Comparison of ENCODE assay signal across 26 cellular contexts in genomic region chr9:35712762-35713400, GRCh38. TPM values are rescaled to one million over a fixed set of nuclear protein-coding genes. Genes with fewer than 3 reads are reported as not detected.
DNase-seq lines count a peak whose midpoint lies in the region; ATAC-seq, FAIRE-seq and TF ChIP-seq lines count a peak whose summit lies in the region.
"Had no signal": no experiment of that assay in that cellular context is flagged by ENCODE, and none has a peak within 500 bp of the region (broad histone marks: within the 10 kb centered on the region; RNA-seq: fewer than 3 reads in every experiment).

No MANE protein-coding gene starts in this region.

- no peak for FAIRE-seq in HepG2 (lab: Jason Lieb, UNC)
- FAIRE-seq: colon had no signal

- H3K4me3 ChIP-seq in HepG2 (replicated peaks in 1 of 3; ENCODE audit: insufficient read depth in 1 of 3, low read depth in 2 of 3, low read length in 3 of 3) = no peak overlapping the region
- H3K4me3 ChIP-seq in right lobe of liver = no peak overlapping the region
- no peak overlapping the region for H3K4me3 ChIP-seq in osteoblast (ENCODE audit: insufficient read depth, low read length)
- H3K4me3 ChIP-seq in WERI-Rb-1 (ENCODE audit: low read depth, low read length) = no peak overlapping the region
- H3K4me3 ChIP-seq: heart left ventricle, thyroid gland had no signal

- peaks cover 52 to 89% of the 10 kb centered on the region in 2 experiments for H3K36me3 ChIP-seq in HepG2 (replicated peaks in 1 of 2; ENCODE audit: control insufficient read depth in 1 of 2, insufficient read depth in 2 of 2, low read length in 2 of 2)
- peaks cover 45 to 98% (median 75%) of the 10 kb centered on the region in 4 donors for H3K36me3 ChIP-seq in right lobe of liver
- H3K36me3 ChIP-seq in osteoblast (ENCODE audit: insufficient read depth, low read length) = peaks cover 98% of the 10 kb centered on the region
- H3K36me3 ChIP-seq in WERI-Rb-1 = peaks cover 85% of the 10 kb centered on the region

- TF ChIP-seq RAD21 in HepG2 (CRISPR knock-in tag; IDR thresholded peaks at IDR 0.05) = no peak

- no peaks in the 10 kb centered on the region for H3K27me3 ChIP-seq in HepG2 (ENCODE audit: control insufficient read depth in 1 of 2, insufficient read depth in 2 of 2, low read length in 2 of 2)
- no peaks in the 10 kb centered on the region for H3K27me3 ChIP-seq in right lobe of liver
- H3K27me3 ChIP-seq in osteoblast (ENCODE audit: insufficient read depth, low read length) = no peaks in the 10 kb centered on the region
- no peaks in the 10 kb centered on the region for H3K27me3 ChIP-seq in WERI-Rb-1 (ENCODE audit: insufficient read depth, low read depth, severe bottlenecking)
- H3K27me3 ChIP-seq: heart left ventricle, thyroid gland had no signal

- H3K9me3 ChIP-seq in HepG2 (ENCODE audit: low read length) = no peaks in the 10 kb centered on the region
- H3K9me3 ChIP-seq in right lobe of liver = no peaks in the 10 kb centered on the region
- H3K9me3 ChIP-seq in osteoblast (ENCODE audit: low read depth, low read length) = no peaks in the 10 kb centered on the region
- no peaks in the 10 kb centered on the region for H3K9me3 ChIP-seq in WERI-Rb-1 (ENCODE audit: severe bottlenecking)
- H3K9me3 ChIP-seq: heart left ventricle, SK-N-SH, thyroid gland had no signal

- in situ Hi-C loops in HepG2 (cut with HindIII; ENCODE audit: extremely low pct_ligation_motif_present, low pct_unique_long_range_greater_than_20kb) = no loop called here

- no peak overlapping the region for H3K4me3 Mint-ChIP-seq in central memory CD8-positive, alpha-beta T cell
- H3K4me3 Mint-ChIP-seq: activated CD4-positive, alpha-beta T cell treated with anti-CD3 and anti-CD28 coated beads for 36 hours; activated T-cell treated with anti-CD3 and anti-CD28 coated beads, Interleukin-2, amount 50 U/mL, for 4 hours; CD4-positive, alpha-beta memory T cell; memory B cell; stimulated activated naive CD8-positive, alpha-beta T cell treated with anti-CD3 and anti-CD28 coated beads, Interleukin-15, Interleukin-2, amounts not matched to agents 100 ng/mL and 50 ng/mL, for 24 hours had no signal

- H2AFZ ChIP-seq in HepG2 (ENCODE audit: low read length) (no peak overlapping the region), osteoblast (ENCODE audit: low read length) (no peak overlapping the region)

- no TSS peak for BruUV-seq in HepG2 (replicated peaks; lab: Mats Ljungman, UMichigan)

- H3K4me2 ChIP-seq in HepG2 (ENCODE audit: low read depth, low read length) = no peak overlapping the region
- H3K4me2 ChIP-seq in osteoblast (ENCODE audit: insufficient read depth, low read length) = no peak overlapping the region
- H3K4me2 ChIP-seq: SK-N-SH had no signal

- intact Hi-C loops in HepG2 (cut with micrococcal nuclease; ENCODE audit: unreplicated experiment) = no loop called here
- intact Hi-C loops in right lobe of liver (cut with DNase I) = no loop called here

- POLR2A ChIA-PET in HepG2 (lab: Yijun Ruan, JAX) = interaction anchor here (0.6 to 2.1 kb wide), 3 partner anchors 15 to 29 kb away, joined by 3 to 5 read pairs (median 4); no protein-coding TSS in a partner anchor
- POLR2A ChIA-PET in HEK293T (lab: Yijun Ruan, JAX) = no interaction called here

- TF ChIP-seq POLR2A in HepG2 (IDR thresholded peaks at IDR 0.05; ENCODE audit: insufficient read depth in 1 of 2, low read depth in 2 of 2, low read length in 2 of 2) = no peak
- no peak for TF ChIP-seq POLR2A in right lobe of liver (IDR thresholded peaks at IDR 0.05)

- no peak for DNase-seq in HepG2 (ENCODE audit: low spot score)
- no peak for DNase-seq in right lobe of liver
- DNase-seq in central memory CD8-positive, alpha-beta T cell (ENCODE audit: low spot score in 2 of 2) = no peak
- DNase-seq in osteoblast (ENCODE audit: insufficient read length, low spot score, missing footprints) = peak; percentile 30
- no peak for DNase-seq in hippocampal formation (lab: John Stamatoyannopoulos, UW)
- no peak for DNase-seq in HPDE6-E6E7 (ENCODE audit: extremely low spot score)
- no peak for DNase-seq in WERI-Rb-1
- DNase-seq in HEK293T (ENCODE audit: extremely low spot score) = no peak
- DNase-seq: activated CD4-positive, alpha-beta T cell treated with anti-CD3 and anti-CD28 coated beads for 36 hours; activated CD8-positive, alpha-beta memory T cell treated with anti-CD3 and anti-CD28 coated beads for 24 hours; activated naive CD4-positive, alpha-beta T cell treated with Interleukin-2 at 50 U/mL for 16 hours; activated T-cell treated with anti-CD3 and anti-CD28 coated beads, Interleukin-2, amount 50 U/mL, for 4 hours; CD4-positive, alpha-beta memory T cell; effector CD8-positive, alpha-beta T cell; erythroblast; heart left ventricle; left cardiac atrium; NCI-H1436 treated with DMSO at 0.1 percent for 48 hours; NCI-H2107; OCI-M1; SK-N-SH; T-helper 2 cell; thyroid gland had no signal

- no peaks in the 10 kb centered on the region for H3K27me3 Mint-ChIP-seq in central memory CD8-positive, alpha-beta T cell
- H3K27me3 Mint-ChIP-seq: activated CD4-positive, alpha-beta T cell treated with anti-CD3 and anti-CD28 coated beads for 36 hours; CD4-positive, alpha-beta memory T cell; memory B cell; stimulated activated naive CD8-positive, alpha-beta T cell treated with anti-CD3 and anti-CD28 coated beads, Interleukin-15, Interleukin-2, amounts not matched to agents 100 ng/mL and 50 ng/mL, for 24 hours had no signal

- H4K20me1 ChIP-seq in HepG2 (ENCODE audit: insufficient read depth, low read length) = no peaks in the 10 kb centered on the region
- H4K20me1 ChIP-seq in osteoblast (ENCODE audit: insufficient read depth, low read length) = peaks cover 30% of the 10 kb centered on the region

- H3K27ac Mint-ChIP-seq in central memory CD8-positive, alpha-beta T cell (ENCODE audit: low read depth) = peak overlapping the region; percentile 17
- H3K27ac Mint-ChIP-seq: memory B cell had no signal

- TF ChIP-seq EP300 in HepG2 (IDR thresholded peaks at IDR 0.05; ENCODE audit: low read depth in 2 of 2, low read length in 2 of 2) (no peak), HepG2 (CRISPR knock-in tag; IDR thresholded peaks at IDR 0.05; ENCODE audit: borderline replicate concordance) (no peak)

- H3K79me2 ChIP-seq in HepG2 (ENCODE audit: insufficient read depth, low read length) = no peaks in the 10 kb centered on the region
- peaks cover 43% of the 10 kb centered on the region for H3K79me2 ChIP-seq in osteoblast (ENCODE audit: insufficient read depth, low read length)

- H3K36me3 Mint-ChIP-seq in central memory CD8-positive, alpha-beta T cell (ENCODE audit: insufficient read depth) = peaks cover 84% of the 10 kb centered on the region

- WGBS in HepG2 (ENCODE audit: low lambda C conversion rate) = 91% methylated on average over 3 of the region's 11 CpGs
- WGBS in right lobe of liver (ENCODE audit: insufficient coverage, low coverage, low lambda C conversion rate, missing lambda C conversion rate) = 83% methylated on average over 5 of the region's 11 CpGs

- TF ChIP-seq CTCF in HepG2 (CRISPR knock-in tag; IDR thresholded peaks at IDR 0.05) = no peak
- TF ChIP-seq CTCF in right lobe of liver (IDR thresholded peaks at IDR 0.05) = no peak
- no peak for TF ChIP-seq CTCF in osteoblast (IDR thresholded peaks at IDR 0.05; ENCODE audit: extremely low read depth, low read depth, low read length)
- TF ChIP-seq CTCF in WERI-Rb-1 (IDR thresholded peaks at IDR 0.05; ENCODE audit: low read depth, low read length) = no peak

- H3K9ac ChIP-seq in HepG2 (ENCODE audit: insufficient read depth, low read depth, low read length) = no peak overlapping the region
- H3K9ac ChIP-seq: SK-N-SH had no signal

- CTCF ChIA-PET in HepG2 (lab: Yijun Ruan, JAX; ENCODE audit: low intra/inter-chr PET ratio, low total read pairs) = no interaction called here
- CTCF ChIA-PET in HEK293T (lab: Yijun Ruan, JAX) = interaction anchor here (1.3 kb wide), 1 partner anchor 16 kb away, joined by 4 read pairs; no protein-coding TSS in a partner anchor

- ATAC-seq in HepG2 (peak; percentile 41), right lobe of liver (no peak)
- no peak for ATAC-seq in central memory CD8-positive, alpha-beta T cell (replicated peaks; ENCODE audit: extremely low read depth, poor library complexity, severe bottlenecking)
- ATAC-seq: heart left ventricle, left cardiac atrium had no signal

- H3K9me3 Mint-ChIP-seq in central memory CD8-positive, alpha-beta T cell = no peaks in the 10 kb centered on the region
- H3K9me3 Mint-ChIP-seq: activated T-cell treated with anti-CD3 and anti-CD28 coated beads, Interleukin-2, amount 50 U/mL, for 4 hours; CD4-positive, alpha-beta memory T cell; memory B cell; stimulated activated naive CD8-positive, alpha-beta T cell treated with anti-CD3 and anti-CD28 coated beads, Interleukin-15, Interleukin-2, amounts not matched to agents 100 ng/mL and 50 ng/mL, for 24 hours had no signal

- H3K27ac ChIP-seq in HepG2 (ENCODE audit: extremely low read length, insufficient read depth, low read length) (no peak overlapping the region), right lobe of liver (no peak overlapping the region), osteoblast (ENCODE audit: low read depth, low read length) (no peak overlapping the region), WERI-Rb-1 (no peak overlapping the region)
- H3K27ac ChIP-seq: thyroid gland had no signal

- H3K4me1 Mint-ChIP-seq in central memory CD8-positive, alpha-beta T cell = peaks cover 27% of the 10 kb centered on the region

- no peaks in the 10 kb centered on the region for H3K4me1 ChIP-seq in HepG2 (ENCODE audit: insufficient read depth, low read length)
- no peaks in the 10 kb centered on the region for H3K4me1 ChIP-seq in right lobe of liver
- H3K4me1 ChIP-seq in osteoblast (ENCODE audit: insufficient read depth, low read length) = no peaks in the 10 kb centered on the region
- H3K4me1 ChIP-seq: thyroid gland had no signal

RNA-seq across cellular contexts. Expression of gene TLN1, which starts 19.1 kb away (rescaled TPM):
- total RNA-seq in HepG2 (2016; rRNA removed; fragmentation: Illumina TruSeq; extraction: Trizol) (51.8 and 53.7 TPM in 2 replicates), right lobe of liver (100 to 1,000 TPM; 103 to 168 (median 128) TPM), osteoblast (306 and 376 TPM in 2 replicates)
- total RNA-seq in HepG2 (2016; cell fraction: cytosol; rRNA removed; fragmentation: Illumina TruSeq; extraction: Trizol; ENCODE audit: low read depth) = 5.4 and 5.6 TPM in 2 replicates
- 48.7 and 53.6 TPM in 2 replicates for total RNA-seq in HepG2 (2016; cell fraction: insoluble cytoplasmic fraction; rRNA removed; fragmentation: Illumina TruSeq; extraction: Trizol)
- total RNA-seq in HepG2 (2016; cell fraction: membrane; rRNA removed; fragmentation: Illumina TruSeq; extraction: Trizol) = 16.4 and 17.1 TPM in 2 replicates
- 44.1 and 46.3 TPM in 2 replicates for total RNA-seq in HepG2 (2016; cell fraction: nucleus; rRNA removed; fragmentation: Illumina TruSeq; extraction: Trizol)
- 35.2 and 52.6 TPM in 2 replicates for polyA plus RNA-seq in HepG2 (2011; rRNA removed)
- 26.4 and 37.0 TPM in 2 replicates for polyA plus RNA-seq in HepG2 (2011; cell fraction: cytosol; rRNA removed)
- 60.2 and 61.4 TPM in 2 replicates for polyA plus RNA-seq in HepG2 (2011; cell fraction: nucleus; rRNA removed)
- polyA plus RNA-seq in HepG2 (2012) = 37.0 and 57.6 TPM in 2 replicates
- polyA plus RNA-seq in HepG2 (2016; cell fraction: cytosol; fragmentation: Illumina TruSeq; extraction: Trizol; ENCODE audit: low read depth) = 3.2 and 3.6 TPM in 2 replicates
- polyA plus RNA-seq in HepG2 (2016; cell fraction: insoluble cytoplasmic fraction; fragmentation: Illumina TruSeq; extraction: Trizol; ENCODE audit: low read depth) = 38.8 and 63.9 TPM in 2 replicates
- 5.7 and 8.6 TPM in 2 replicates for polyA plus RNA-seq in HepG2 (2016; cell fraction: membrane; fragmentation: Illumina TruSeq; extraction: Trizol; ENCODE audit: low read depth)
- 55.3 and 65.8 TPM in 2 replicates for polyA plus RNA-seq in HepG2 (2016; cell fraction: nucleus; fragmentation: Illumina TruSeq; extraction: Trizol; ENCODE audit: insufficient read depth, low read depth)
- polyA minus RNA-seq in HepG2 (2011; rRNA and poly(A)+ RNA removed; ENCODE audit: low replicate concordance) = 166 and 414 TPM in 2 replicates
- 120 and 167 TPM in 2 replicates for polyA minus RNA-seq in HepG2 (2011; cell fraction: cytosol; rRNA and poly(A)+ RNA removed)
- 38.1 and 53.7 TPM in 2 replicates for polyA minus RNA-seq in HepG2 (2011; cell fraction: nucleus; rRNA and poly(A)+ RNA removed)

RNA-seq across cellular contexts. Expression of gene CREB3, which starts 19.6 kb away (rescaled TPM):
- 32.2 and 34.2 TPM in 2 replicates for total RNA-seq in HepG2 (2016; rRNA removed; fragmentation: Illumina TruSeq; extraction: Trizol)
- 16.4 and 24.8 TPM in 2 replicates for total RNA-seq in HepG2 (2016; cell fraction: cytosol; rRNA removed; fragmentation: Illumina TruSeq; extraction: Trizol; ENCODE audit: low read depth)
- 35.0 and 35.4 TPM in 2 replicates for total RNA-seq in HepG2 (2016; cell fraction: insoluble cytoplasmic fraction; rRNA removed; fragmentation: Illumina TruSeq; extraction: Trizol)
- total RNA-seq in HepG2 (2016; cell fraction: membrane; rRNA removed; fragmentation: Illumina TruSeq; extraction: Trizol) = 29.8 and 43.4 TPM in 2 replicates
- 19.0 and 22.6 TPM in 2 replicates for total RNA-seq in HepG2 (2016; cell fraction: nucleus; rRNA removed; fragmentation: Illumina TruSeq; extraction: Trizol)
- polyA plus RNA-seq in HepG2 (2011; rRNA removed) = 11.1 and 13.5 TPM in 2 replicates
- polyA plus RNA-seq in HepG2 (2011; cell fraction: cytosol; rRNA removed) = 12.6 and 15.2 TPM in 2 replicates
- 15.5 and 16.6 TPM in 2 replicates for polyA plus RNA-seq in HepG2 (2011; cell fraction: nucleus; rRNA removed)
- polyA plus RNA-seq in HepG2 (2012) = 12.3 and 13.3 TPM in 2 replicates
- polyA plus RNA-seq in HepG2 (2016; cell fraction: cytosol; fragmentation: Illumina TruSeq; extraction: Trizol; ENCODE audit: low read depth) = 16.3 and 25.4 TPM in 2 replicates
- 29.0 and 30.9 TPM in 2 replicates for polyA plus RNA-seq in HepG2 (2016; cell fraction: insoluble cytoplasmic fraction; fragmentation: Illumina TruSeq; extraction: Trizol; ENCODE audit: low read depth)
- polyA plus RNA-seq in HepG2 (2016; cell fraction: membrane; fragmentation: Illumina TruSeq; extraction: Trizol; ENCODE audit: low read depth) = 26.7 and 33.7 TPM in 2 replicates
- 27.3 and 30.5 TPM in 2 replicates for polyA plus RNA-seq in HepG2 (2016; cell fraction: nucleus; fragmentation: Illumina TruSeq; extraction: Trizol; ENCODE audit: insufficient read depth, low read depth)
- 14.5 and 21.8 TPM in 2 replicates for polyA minus RNA-seq in HepG2 (2011; rRNA and poly(A)+ RNA removed; ENCODE audit: low replicate concordance)
- 5.1 and 6.9 TPM in 2 replicates for polyA minus RNA-seq in HepG2 (2011; cell fraction: cytosol; rRNA and poly(A)+ RNA removed)
- 9.9 and 11.1 TPM in 2 replicates for polyA minus RNA-seq in HepG2 (2011; cell fraction: nucleus; rRNA and poly(A)+ RNA removed)
- total RNA-seq in right lobe of liver = 10 to 100 TPM; 12.1 to 35.2 (median 17.8) TPM
- 56.6 and 64.8 TPM in 2 replicates for total RNA-seq in osteoblast

RNA-seq across cellular contexts. Expression of gene TPM2, which starts 23.2 kb away (rescaled TPM):
- 0.20 and 3.1 TPM in 2 replicates for total RNA-seq in HepG2 (2016; rRNA removed; fragmentation: Illumina TruSeq; extraction: Trizol)
- total RNA-seq in HepG2 (2016; cell fraction: cytosol; rRNA removed; fragmentation: Illumina TruSeq; extraction: Trizol; ENCODE audit: low read depth) = 0.61 and 0.71 TPM in 2 replicates
- 0.25 and 3.2 TPM in 2 replicates for total RNA-seq in HepG2 (2016; cell fraction: insoluble cytoplasmic fraction; rRNA removed; fragmentation: Illumina TruSeq; extraction: Trizol)
- 0.28 and 0.31 TPM in 2 replicates for total RNA-seq in HepG2 (2016; cell fraction: membrane; rRNA removed; fragmentation: Illumina TruSeq; extraction: Trizol)
- total RNA-seq in HepG2 (2016; cell fraction: nucleus; rRNA removed; fragmentation: Illumina TruSeq; extraction: Trizol) = 2.5 and 3.7 TPM in 2 replicates
- 10.7 and 11.4 TPM in 2 replicates for polyA plus RNA-seq in HepG2 (2011; rRNA removed)
- 1.2 and 1.3 TPM in 2 replicates for polyA plus RNA-seq in HepG2 (2011; cell fraction: cytosol; rRNA removed)
- polyA plus RNA-seq in HepG2 (2011; cell fraction: nucleus; rRNA removed) = 178 and 189 TPM in 2 replicates
- 21.8 and 22.6 TPM in 2 replicates for polyA plus RNA-seq in HepG2 (2012)
- polyA plus RNA-seq in HepG2 (2016; cell fraction: cytosol; fragmentation: Illumina TruSeq; extraction: Trizol; ENCODE audit: low read depth) = 0.17 and 0.26 TPM in 2 replicates
- 0.66 TPM in 2 replicates for polyA plus RNA-seq in HepG2 (2016; cell fraction: insoluble cytoplasmic fraction; fragmentation: Illumina TruSeq; extraction: Trizol; ENCODE audit: low read depth)
- polyA plus RNA-seq in HepG2 (2016; cell fraction: membrane; fragmentation: Illumina TruSeq; extraction: Trizol; ENCODE audit: low read depth) = 0.22 and 0.23 TPM in 2 replicates
- 23.2 and 23.6 TPM in 2 replicates for polyA plus RNA-seq in HepG2 (2016; cell fraction: nucleus; fragmentation: Illumina TruSeq; extraction: Trizol; ENCODE audit: insufficient read depth, low read depth)
- 1.2 and 49.0 TPM in 2 replicates for polyA minus RNA-seq in HepG2 (2011; rRNA and poly(A)+ RNA removed; ENCODE audit: low replicate concordance)
- polyA minus RNA-seq in HepG2 (2011; cell fraction: cytosol; rRNA and poly(A)+ RNA removed) = 0.97 and 1.4 TPM in 2 replicates
- polyA minus RNA-seq in HepG2 (2011; cell fraction: nucleus; rRNA and poly(A)+ RNA removed) = 8.1 and 10.1 TPM in 2 replicates
- 10 to 100 TPM in 4 of 6 experiments, 1 to 10 TPM in 2; 4.7 to 23.3 (median 12.4) TPM for total RNA-seq in right lobe of liver
- 911 and 946 TPM in 2 replicates for total RNA-seq in osteoblast

RNA-seq across cellular contexts. Expression of gene GBA2, which starts 36.1 kb away (rescaled TPM):
- total RNA-seq in HepG2 (2016; rRNA removed; fragmentation: Illumina TruSeq; extraction: Trizol) (24.4 and 37.5 TPM in 2 replicates), right lobe of liver (10 to 100 TPM; 29.5 to 53.7 (median 35.2) TPM), osteoblast (29.5 and 31.1 TPM in 2 replicates)
- 11.1 and 11.7 TPM in 2 replicates for total RNA-seq in HepG2 (2016; cell fraction: cytosol; rRNA removed; fragmentation: Illumina TruSeq; extraction: Trizol; ENCODE audit: low read depth)
- 21.2 and 40.4 TPM in 2 replicates for total RNA-seq in HepG2 (2016; cell fraction: insoluble cytoplasmic fraction; rRNA removed; fragmentation: Illumina TruSeq; extraction: Trizol)
- 27.6 and 27.8 TPM in 2 replicates for total RNA-seq in HepG2 (2016; cell fraction: membrane; rRNA removed; fragmentation: Illumina TruSeq; extraction: Trizol)
- total RNA-seq in HepG2 (2016; cell fraction: nucleus; rRNA removed; fragmentation: Illumina TruSeq; extraction: Trizol) = 70.2 and 71.7 TPM in 2 replicates
- 86.1 and 96.9 TPM in 2 replicates for polyA plus RNA-seq in HepG2 (2011; rRNA removed)
- polyA plus RNA-seq in HepG2 (2011; cell fraction: cytosol; rRNA removed) = 54.1 and 58.1 TPM in 2 replicates
- 385 and 395 TPM in 2 replicates for polyA plus RNA-seq in HepG2 (2011; cell fraction: nucleus; rRNA removed)
- polyA plus RNA-seq in HepG2 (2012) = 50.0 and 65.4 TPM in 2 replicates
- polyA plus RNA-seq in HepG2 (2016; cell fraction: cytosol; fragmentation: Illumina TruSeq; extraction: Trizol; ENCODE audit: low read depth) = 10.5 and 11.2 TPM in 2 replicates
- 21.6 and 24.7 TPM in 2 replicates for polyA plus RNA-seq in HepG2 (2016; cell fraction: insoluble cytoplasmic fraction; fragmentation: Illumina TruSeq; extraction: Trizol; ENCODE audit: low read depth)
- 23.2 and 23.4 TPM in 2 replicates for polyA plus RNA-seq in HepG2 (2016; cell fraction: membrane; fragmentation: Illumina TruSeq; extraction: Trizol; ENCODE audit: low read depth)
- polyA plus RNA-seq in HepG2 (2016; cell fraction: nucleus; fragmentation: Illumina TruSeq; extraction: Trizol; ENCODE audit: insufficient read depth, low read depth) = 145 and 166 TPM in 2 replicates
- polyA minus RNA-seq in HepG2 (2011; rRNA and poly(A)+ RNA removed; ENCODE audit: low replicate concordance) = 62.6 and 136 TPM in 2 replicates
- polyA minus RNA-seq in HepG2 (2011; cell fraction: cytosol; rRNA and poly(A)+ RNA removed) = 24.7 and 24.9 TPM in 2 replicates
- 155 and 168 TPM in 2 replicates for polyA minus RNA-seq in HepG2 (2011; cell fraction: nucleus; rRNA and poly(A)+ RNA removed)

RNA-seq across cellular contexts. Expression of gene RGP1, which starts 36.2 kb away (rescaled TPM):
- total RNA-seq in HepG2 (2016; rRNA removed; fragmentation: Illumina TruSeq; extraction: Trizol) = 12.6 and 12.7 TPM in 2 replicates
- total RNA-seq in HepG2 (2016; cell fraction: cytosol; rRNA removed; fragmentation: Illumina TruSeq; extraction: Trizol; ENCODE audit: low read depth) = 1.6 and 1.9 TPM in 2 replicates
- total RNA-seq in HepG2 (2016; cell fraction: insoluble cytoplasmic fraction; rRNA removed; fragmentation: Illumina TruSeq; extraction: Trizol) = 10.9 and 13.5 TPM in 2 replicates
- 7.5 and 7.7 TPM in 2 replicates for total RNA-seq in HepG2 (2016; cell fraction: membrane; rRNA removed; fragmentation: Illumina TruSeq; extraction: Trizol)
- total RNA-seq in HepG2 (2016; cell fraction: nucleus; rRNA removed; fragmentation: Illumina TruSeq; extraction: Trizol) = 9.8 and 10.7 TPM in 2 replicates
- 18.7 and 21.0 TPM in 2 replicates for polyA plus RNA-seq in HepG2 (2011; rRNA removed)
- polyA plus RNA-seq in HepG2 (2011; cell fraction: cytosol; rRNA removed) = 13.4 and 13.5 TPM in 2 replicates
- 31.7 and 33.0 TPM in 2 replicates for polyA plus RNA-seq in HepG2 (2011; cell fraction: nucleus; rRNA removed)
- 10.9 TPM in 2 replicates for polyA plus RNA-seq in HepG2 (2012)
- 3.5 and 3.8 TPM in 2 replicates for polyA plus RNA-seq in HepG2 (2016; cell fraction: cytosol; fragmentation: Illumina TruSeq; extraction: Trizol; ENCODE audit: low read depth)
- polyA plus RNA-seq in HepG2 (2016; cell fraction: insoluble cytoplasmic fraction; fragmentation: Illumina TruSeq; extraction: Trizol; ENCODE audit: low read depth) = 9.5 and 11.3 TPM in 2 replicates
- 5.6 TPM in 2 replicates for polyA plus RNA-seq in HepG2 (2016; cell fraction: membrane; fragmentation: Illumina TruSeq; extraction: Trizol; ENCODE audit: low read depth)
- polyA plus RNA-seq in HepG2 (2016; cell fraction: nucleus; fragmentation: Illumina TruSeq; extraction: Trizol; ENCODE audit: insufficient read depth, low read depth) = 14.0 and 14.1 TPM in 2 replicates
- polyA minus RNA-seq in HepG2 (2011; rRNA and poly(A)+ RNA removed; ENCODE audit: low replicate concordance) = 32.1 and 35.8 TPM in 2 replicates
- polyA minus RNA-seq in HepG2 (2011; cell fraction: cytosol; rRNA and poly(A)+ RNA removed) = 8.6 and 10.3 TPM in 2 replicates
- 13.1 and 16.8 TPM in 2 replicates for polyA minus RNA-seq in HepG2 (2011; cell fraction: nucleus; rRNA and poly(A)+ RNA removed)
- total RNA-seq in right lobe of liver = 10 to 100 TPM in 5 of 6 experiments, 1 to 10 TPM in 1; 9.5 to 13.0 (median 11.4) TPM
- total RNA-seq in osteoblast = 16.5 and 18.5 TPM in 2 replicates

Comparison
In these comparisons a context has a peak if more than half of its experiments do, and no peak if none do; other contexts are left out.
1. RNA of gene TPM2, which starts 23.2 kb away (total RNA-seq): 911 to 946 TPM in osteoblast; 4.7 to 23.3 TPM in right lobe of liver and 0.20 to 3.7 TPM in HepG2; every median in the first group is over 10 times any median in the second.